ENCODE assay signal across 1 cellular context in genomic region chr17:81511800-81512559, GRCh38.
TF ChIP-seq lines count a peak whose summit lies in the region.

No MANE protein-coding gene starts in this region.

TF ChIP-seq in HepG2, 621 proteins besides CTCF, POLR2A, EP300 and RAD21 (continued from another document and continues in another):
- TF ChIP-seq BRF2 (CRISPR knock-in tag; IDR thresholded peaks at IDR 0.05) = no peak
- no peak for TF ChIP-seq ZNF761 (CRISPR knock-in tag; conservative IDR thresholded peaks at IDR 0.05)
- no peak for TF ChIP-seq ATF2 (CRISPR knock-in tag; IDR thresholded peaks at IDR 0.05)
- no peak; the same call in 1 of the 2 replicates for TF ChIP-seq IRF2 (CRISPR knock-in tag; IDR thresholded peaks at IDR 0.05)
- no peak for TF ChIP-seq KAT2B (IDR thresholded peaks at IDR 0.05; ENCODE audit: borderline replicate concordance, low read depth, low read length)
- TF ChIP-seq HNRNPK (IDR thresholded peaks at IDR 0.05; ENCODE audit: low read depth, low read length, poor library complexity, severe bottlenecking) = no peak
- no peak; the same call in 1 of the 2 replicates for TF ChIP-seq ZNF691 (CRISPR knock-in tag; IDR thresholded peaks at IDR 0.05; ENCODE audit: borderline replicate concordance, low read depth)
- TF ChIP-seq ZNF639 (CRISPR knock-in tag; conservative IDR thresholded peaks at IDR 0.05) = no peak
- no peak for TF ChIP-seq SIX1 (CRISPR knock-in tag; IDR thresholded peaks at IDR 0.05; ENCODE audit: borderline replicate concordance)
- no peak; the same call in 1 of the 2 replicates for TF ChIP-seq ZNF605 (CRISPR knock-in tag; IDR thresholded peaks at IDR 0.05)
- no peak; the same call in 1 of the 2 replicates for TF ChIP-seq ERF (CRISPR knock-in tag; IDR thresholded peaks at IDR 0.05)
- TF ChIP-seq ZSCAN9 (CRISPR knock-in tag; IDR thresholded peaks at IDR 0.05; ENCODE audit: borderline replicate concordance) = no peak
- no peak for TF ChIP-seq TIGD3 (CRISPR knock-in tag; IDR thresholded peaks at IDR 0.05; ENCODE audit: borderline replicate concordance)
- no peak for TF ChIP-seq NFYC (CRISPR knock-in tag; IDR thresholded peaks at IDR 0.05)
- TF ChIP-seq ZNF687 (CRISPR knock-in tag; IDR thresholded peaks at IDR 0.05) = peak; percentile 64
- no peak for TF ChIP-seq ZNF263 (CRISPR knock-in tag; IDR thresholded peaks at IDR 0.05)
- no peak for TF ChIP-seq GPN1 (CRISPR knock-in tag; IDR thresholded peaks at IDR 0.05; ENCODE audit: borderline replicate concordance)
- TF ChIP-seq ZNF280D (CRISPR knock-in tag; IDR thresholded peaks at IDR 0.05) = no peak
- TF ChIP-seq ZNF850 (CRISPR knock-in tag; conservative IDR thresholded peaks at IDR 0.05) = no peak
- no peak for TF ChIP-seq RXRB (CRISPR knock-in tag; IDR thresholded peaks at IDR 0.05; ENCODE audit: borderline replicate concordance)
- TF ChIP-seq GABPB1 (CRISPR knock-in tag; IDR thresholded peaks at IDR 0.05) = peak; percentile 51; the same call in 1 of the 2 replicates
- no peak; the same call in 1 of the 2 replicates for TF ChIP-seq ZNF274 (CRISPR knock-in tag; IDR thresholded peaks at IDR 0.05)
- TF ChIP-seq STAT6 (CRISPR knock-in tag; IDR thresholded peaks at IDR 0.05; ENCODE audit: borderline replicate concordance) = no peak
- TF ChIP-seq ZNF383 (CRISPR knock-in tag; IDR thresholded peaks at IDR 0.05; ENCODE audit: borderline replicate concordance) = no peak
- TF ChIP-seq ZNF12 (CRISPR knock-in tag; IDR thresholded peaks at IDR 0.05) = no peak
- no peak; the same call in 1 of the 2 replicates for TF ChIP-seq ZNF737 (CRISPR knock-in tag; IDR thresholded peaks at IDR 0.05; ENCODE audit: borderline replicate concordance)
- TF ChIP-seq MXD1 (CRISPR knock-in tag; IDR thresholded peaks at IDR 0.05) = peak; percentile 17; the same call in 1 of the 2 replicates
- no peak for TF ChIP-seq SSRP1 (CRISPR knock-in tag; IDR thresholded peaks at IDR 0.05)
- no peak for TF ChIP-seq ELK4 (CRISPR knock-in tag; IDR thresholded peaks at IDR 0.05; ENCODE audit: borderline replicate concordance)
- no peak; the same call in 1 of the 2 replicates for TF ChIP-seq ZBTB7A (CRISPR knock-in tag; IDR thresholded peaks at IDR 0.05)
- no peak for TF ChIP-seq CBX5 (CRISPR knock-in tag; IDR thresholded peaks at IDR 0.05; ENCODE audit: borderline replicate concordance)
- no peak for TF ChIP-seq PHB2 (IDR thresholded peaks at IDR 0.05; ENCODE audit: partially characterized antibody)
- no peak for TF ChIP-seq CEBPZ (IDR thresholded peaks at IDR 0.05; ENCODE audit: low read length)
- TF ChIP-seq GABPA (IDR thresholded peaks at IDR 0.05; ENCODE audit: low read depth, low read length) = no peak
- no peak for TF ChIP-seq GABPA (CRISPR knock-in tag; IDR thresholded peaks at IDR 0.05; ENCODE audit: low read depth)
- 0 out of 2 replicates have a peak, but pooled peaks have one; percentile 5 for TF ChIP-seq GATA4 (IDR thresholded peaks at IDR 0.05; ENCODE audit: borderline replicate concordance, low read depth)
- no peak for TF ChIP-seq RELA (CRISPR knock-in tag; IDR thresholded peaks at IDR 0.05)
